In genomic region chr7:34036972-34037792, GRCh38 we compare ENCODE assay signal across 2 cellular contexts.
TF ChIP-seq lines count a peak whose summit lies in the region.

No MANE protein-coding gene starts in this region.

TF ChIP-seq in A549, 52 proteins besides CTCF, POLR2A, EP300 and RAD21 (continued from another document):
- TF ChIP-seq REST (IDR thresholded peaks at IDR 0.05) (no peak), JUN (IDR thresholded peaks at IDR 0.05) (peak; percentile 67 to 91; a peak in 3 of 5 replicates), BCL3 (IDR thresholded peaks at IDR 0.05) (peak; percentile 90; the same call in 1 of the 3 replicates), HES2 (IDR thresholded peaks at IDR 0.05) (peak; percentile 80), SMC3 (IDR thresholded peaks at IDR 0.05) (peak; percentile 37; the same call in 2 of the 3 replicates), ZSCAN20 (CRISPR knock-in tag; IDR thresholded peaks at IDR 0.05) (no peak), HOXB13 (CRISPR knock-in tag; IDR thresholded peaks at IDR 0.05; ENCODE audit: low read depth) (0 out of 2 replicates have a peak, but pooled peaks have one; percentile 25), JUNB (IDR thresholded peaks at IDR 0.05) (peak; percentile 69; the same call in 1 of the 2 replicates), PBX3 (IDR thresholded peaks at IDR 0.05) (no peak), KDM1A (IDR thresholded peaks at IDR 0.05; ENCODE audit: low read depth) (no peak), GATA3 (IDR thresholded peaks at IDR 0.05; ENCODE audit: borderline replicate concordance) (peak; percentile 84), CEBPB (IDR thresholded peaks at IDR 0.05) (peak; percentile 93 to 95), MAX (IDR thresholded peaks at IDR 0.05) (peak; percentile 33; the same call in 1 of the 2 replicates)

TF ChIP-seq in HCT116, 20 proteins besides CTCF, POLR2A, EP300 and RAD21 (continued from another document):
- TF ChIP-seq REST (IDR thresholded peaks at IDR 0.05; ENCODE audit: low read depth): no peak
